In genomic region chr4:37964734-37965457, GRCh38 we compare ENCODE assay signal across 21 cellular contexts. TPM values are rescaled to one million over a fixed set of nuclear protein-coding genes. Genes with fewer than 3 reads are reported as not detected.
DNase-seq lines count a peak whose midpoint lies in the region; ATAC-seq and TF ChIP-seq lines count a peak whose summit lies in the region.
"Had no signal": no experiment of that assay in that cellular context is flagged by ENCODE, and none has a peak within 500 bp of the region (broad histone marks: within the 10 kb centered on the region; RNA-seq: fewer than 3 reads in every experiment).

No MANE protein-coding gene starts in this region.

- H3K9me3 ChIP-seq in BLaER1 (peaks cover 8% of the 10 kb centered on the region), upper lobe of right lung (no peaks in the 10 kb centered on the region)
- H3K9me3 ChIP-seq: Caco-2, esophagus squamous epithelium, HAP-1, heart left ventricle, prostate gland, thyroid gland had no signal

- H3K9ac ChIP-seq in BLaER1, result no peak overlapping the region

- H4K20me1 ChIP-seq in BLaER1, result no peaks in the 10 kb centered on the region

- H3K27me3 ChIP-seq in BLaER1 (no peaks in the 10 kb centered on the region), upper lobe of right lung (no peaks in the 10 kb centered on the region)
- H3K27me3 ChIP-seq: esophagus squamous epithelium, heart left ventricle, thyroid gland had no signal

- intact Hi-C loops in upper lobe of right lung (cut with DNase I), result no loop called here

- H3K4me1 ChIP-seq in BLaER1 (peaks cover 26% of the 10 kb centered on the region), upper lobe of right lung (peaks cover 15% of the 10 kb centered on the region)
- H3K4me1 ChIP-seq: esophagus squamous epithelium, HAP-1 had no signal

- H3K4me3 ChIP-seq in BLaER1 (no peak overlapping the region), upper lobe of right lung (no peak overlapping the region)
- H3K4me3 ChIP-seq: esophagus squamous epithelium, HAP-1, heart left ventricle, K562, prostate gland, thyroid gland had no signal

- TF ChIP-seq CTCF in upper lobe of right lung (IDR thresholded peaks at IDR 0.05), result no peak

- DNase-seq in upper lobe of right lung, result no peak
- DNase-seq in NCI-H2107 treated with DMSO at 0.1 percent for 48 hours (lab: John Stamatoyannopoulos, UW; ENCODE audit: unreplicated experiment), result no peak
- no peak for DNase-seq in GOT3 (lab: John Stamatoyannopoulos, UW)
- DNase-seq: activated CD4-positive, alpha-beta T cell treated with anti-CD3 and anti-CD28 coated beads, Interleukin-2, amount 10 ng/mL, durations not matched to agents 7 days and 5 days; Caco-2; dermis blood vessel endothelial cell; esophagus squamous epithelium; heart left ventricle; NCI-H1417; NCI-H446 treated with DMSO at 0.1 percent for 48 hours; thyroid gland had no signal

- peaks cover 11% of the 10 kb centered on the region; the same call in 1 of the 2 replicates for H3K36me3 ChIP-seq in BLaER1
- H3K36me3 ChIP-seq in upper lobe of right lung, result no peaks in the 10 kb centered on the region
- H3K36me3 ChIP-seq: esophagus squamous epithelium, HAP-1, heart left ventricle, prostate gland, thyroid gland had no signal

- peak overlapping the region; percentile 18; the same call in 1 of the 2 replicates for H3K4me2 ChIP-seq in BLaER1

- peak; percentile 81 for ATAC-seq in GM18867 (IDR thresholded peaks at IDR 0.05; ENCODE audit: unreplicated experiment)
- peak; percentile 63 for ATAC-seq in HG02571 (IDR thresholded peaks at IDR 0.05; ENCODE audit: unreplicated experiment)
- ATAC-seq in HG03469 (IDR thresholded peaks at IDR 0.05; ENCODE audit: unreplicated experiment), result peak; percentile 63
- ATAC-seq in upper lobe of right lung, result no peak
- ATAC-seq in HG03135 (IDR thresholded peaks at IDR 0.05; ENCODE audit: unreplicated experiment), result no peak
- ATAC-seq: activated T-helper 17 cell treated with anti-CD3 and anti-CD28 coated beads, Interleukin-2, amount 50 U/mL, for 72 hours; K562 had no signal

- H3K27ac ChIP-seq in BLaER1 (no peak overlapping the region), upper lobe of right lung (no peak overlapping the region)
- H3K27ac ChIP-seq: esophagus squamous epithelium, prostate gland, thyroid gland had no signal

RNA-seq across cellular contexts. Expression of gene PTTG2, which starts 4.7 kb away (rescaled TPM):
- total RNA-seq in upper lobe of right lung, result 0.84 TPM
- total RNA-seq: astrocyte, Caco-2, K562 had no signal

Comparison
In these comparisons a context has a peak if more than half of its experiments do, and no peak if none do; other contexts are left out.
1. ATAC-seq: peak in GM18867 (single experiment), HG02571 (single experiment) and HG03469 (single experiment); none in upper lobe of right lung (single experiment) and HG03135 (single experiment).